In genomic region chr15:42891569-42891968, GRCh38 we compare ENCODE assay signal across 20 cellular contexts. TPM values are rescaled to one million over a fixed set of nuclear protein-coding genes. Genes with fewer than 3 reads are reported as not detected.
DNase-seq lines count a peak whose midpoint lies in the region; ATAC-seq, FAIRE-seq and TF ChIP-seq lines count a peak whose summit lies in the region.
"Had no signal": no experiment of that assay in that cellular context is flagged by ENCODE, and none has a peak within 500 bp of the region (broad histone marks: within the 10 kb centered on the region; RNA-seq: fewer than 3 reads in every experiment).

No MANE protein-coding gene starts in this region.

- no peak for DNase-seq in activated naive CD8-positive, alpha-beta T cell treated with anti-CD3 and anti-CD28 coated beads, Interleukin-2, amount 50 U/mL, for 24 hours
- DNase-seq in activated naive CD8-positive, alpha-beta T cell treated with anti-CD3 and anti-CD28 coated beads for 36 hours, result no peak
- DNase-seq in astrocyte (ENCODE audit: low read depth) (peak; percentile 29), glomerular visceral epithelial cell (ENCODE audit: extremely low spot score) (peak; percentile 44), kidney (no peak), superior temporal gyrus (ENCODE audit: extremely low spot score) (no peak)
- DNase-seq: activated CD8-positive, alpha-beta T cell treated with anti-CD3 and anti-CD28 coated beads, Interleukin-2, amount 10 ng/mL, durations not matched to agents 7 days and 5 days; COR-L47; GF-D8; left cardiac atrium; NCI-H146; NCI-H345; upper lobe of left lung had no signal

- H2AFZ ChIP-seq in astrocyte (ENCODE audit: low read depth, low read length), result no peak overlapping the region

- no peaks in the 10 kb centered on the region for H3K27me3 Mint-ChIP-seq in activated naive CD8-positive, alpha-beta T cell treated with anti-CD3 and anti-CD28 coated beads, Interleukin-2, amount 50 U/mL, for 24 hours
- H3K27me3 Mint-ChIP-seq in activated naive CD8-positive, alpha-beta T cell treated with anti-CD3 and anti-CD28 coated beads for 36 hours, result no peaks in the 10 kb centered on the region
- H3K27me3 Mint-ChIP-seq in astrocyte (ENCODE audit: low read depth, unreplicated experiment), result no peaks in the 10 kb centered on the region

- H3K4me3 Mint-ChIP-seq in activated naive CD8-positive, alpha-beta T cell treated with anti-CD3 and anti-CD28 coated beads, Interleukin-2, amount 50 U/mL, for 24 hours, result no peak overlapping the region
- no peak overlapping the region for H3K4me3 Mint-ChIP-seq in activated naive CD8-positive, alpha-beta T cell treated with anti-CD3 and anti-CD28 coated beads for 36 hours
- H3K4me3 Mint-ChIP-seq in astrocyte (ENCODE audit: unreplicated experiment), result no peak overlapping the region
- H3K4me3 Mint-ChIP-seq: activated CD8-positive, alpha-beta T cell treated with anti-CD3 and anti-CD28 coated beads, Interleukin-2, amount 10 ng/mL, durations not matched to agents 7 days and 5 days; activated T-helper 1 cell treated with anti-CD3 and anti-CD28 coated beads, Interleukin-12 subunit alpha, Interleukin-12 subunit beta, Interleukin-2, Interleukin-4 antibody, amounts not matched to agents 30 ng/mL and 10 ng/mL and 1 ng/mL, durations not matched to agents 14 hours and 24 hours and 36 hours; stimulated activated effector memory CD8-positive, alpha-beta T cell treated with anti-CD3 and anti-CD28 coated beads, Interleukin-12 subunit alpha, Interleukin-12 subunit beta, amount 100 ng/mL, for 72 hours had no signal

- peaks cover 7% of the 10 kb centered on the region for H3K36me3 Mint-ChIP-seq in activated naive CD8-positive, alpha-beta T cell treated with anti-CD3 and anti-CD28 coated beads, Interleukin-2, amount 50 U/mL, for 24 hours (ENCODE audit: low read depth)
- peaks cover 15% of the 10 kb centered on the region for H3K36me3 Mint-ChIP-seq in activated naive CD8-positive, alpha-beta T cell treated with anti-CD3 and anti-CD28 coated beads for 36 hours
- peaks cover 3% of the 10 kb centered on the region for H3K36me3 Mint-ChIP-seq in astrocyte (ENCODE audit: low read depth, unreplicated experiment)
- H3K36me3 Mint-ChIP-seq: stimulated activated effector memory CD8-positive, alpha-beta T cell treated with anti-CD3 and anti-CD28 coated beads, Interleukin-12 subunit alpha, Interleukin-12 subunit beta, amount 100 ng/mL, for 72 hours had no signal

- no peaks in the 10 kb centered on the region for H3K36me3 ChIP-seq in astrocyte (ENCODE audit: insufficient read depth, low read length)
- no peaks in the 10 kb centered on the region for H3K36me3 ChIP-seq in kidney (ENCODE audit: control insufficient read depth in 1 of 2, insufficient read depth in 2 of 2, low read length in 2 of 2)
- H3K36me3 ChIP-seq: upper lobe of left lung had no signal

- no peaks in the 10 kb centered on the region for H4K20me1 ChIP-seq in astrocyte (ENCODE audit: insufficient read depth, low read length)

- H3K9me3 ChIP-seq in astrocyte (ENCODE audit: insufficient read depth, low read depth, low read length) (no peaks in the 10 kb centered on the region), kidney (ENCODE audit: control insufficient read depth in 1 of 2, low read length in 2 of 2) (no peaks in the 10 kb centered on the region)
- H3K9me3 ChIP-seq: upper lobe of left lung had no signal

- no peak overlapping the region for H3K4me2 ChIP-seq in astrocyte (ENCODE audit: low read length)
- H3K4me2 ChIP-seq: KMS-11 had no signal

- H3K9me3 Mint-ChIP-seq in activated naive CD8-positive, alpha-beta T cell treated with anti-CD3 and anti-CD28 coated beads, Interleukin-2, amount 50 U/mL, for 24 hours, result peaks cover 8% of the 10 kb centered on the region
- peaks cover 6% of the 10 kb centered on the region for H3K9me3 Mint-ChIP-seq in activated naive CD8-positive, alpha-beta T cell treated with anti-CD3 and anti-CD28 coated beads for 36 hours
- no peaks in the 10 kb centered on the region for H3K9me3 Mint-ChIP-seq in astrocyte (ENCODE audit: unreplicated experiment)

- no peaks in the 10 kb centered on the region for H3K27me3 ChIP-seq in astrocyte (ENCODE audit: insufficient read depth, low read length)
- H3K27me3 ChIP-seq: upper lobe of left lung had no signal

- H3K79me2 ChIP-seq in astrocyte (ENCODE audit: insufficient read depth, low read length), result peaks cover 16% of the 10 kb centered on the region

- no peak for FAIRE-seq in astrocyte (lab: Jason Lieb, UNC)
- no peak for FAIRE-seq in kidney (lab: Jason Lieb, UNC)
- FAIRE-seq: colon, TTC549 had no signal

- H3K4me1 ChIP-seq in astrocyte (ENCODE audit: insufficient read depth, low read length), result peaks cover 17% of the 10 kb centered on the region
- peaks cover 2 to 6% of the 10 kb centered on the region in 2 donors for H3K4me1 ChIP-seq in kidney (ENCODE audit: control insufficient read depth in 1 of 2, insufficient read depth in 1 of 2, low read depth in 1 of 2, low read length in 2 of 2)

- H3K4me3 ChIP-seq in astrocyte (ENCODE audit: insufficient read depth, low read depth, low read length), result no peak overlapping the region
- H3K4me3 ChIP-seq in kidney (ENCODE audit: low read length in 2 of 2), result no peak overlapping the region
- H3K4me3 ChIP-seq: upper lobe of left lung had no signal

- peak overlapping the region; percentile 45 for H3K27ac ChIP-seq in astrocyte (ENCODE audit: low read depth, low read length)
- no peak overlapping the region for H3K27ac ChIP-seq in kidney (ENCODE audit: low read depth in 2 of 2, low read length in 2 of 2)
- H3K27ac ChIP-seq: KMS-11, upper lobe of left lung had no signal

- peak overlapping the region; percentile 8 for H3K27ac Mint-ChIP-seq in activated naive CD8-positive, alpha-beta T cell treated with anti-CD3 and anti-CD28 coated beads, Interleukin-2, amount 50 U/mL, for 24 hours
- no peak overlapping the region for H3K27ac Mint-ChIP-seq in activated naive CD8-positive, alpha-beta T cell treated with anti-CD3 and anti-CD28 coated beads for 36 hours
- peak overlapping the region; percentile 88 for H3K27ac Mint-ChIP-seq in astrocyte (ENCODE audit: unreplicated experiment)
- H3K27ac Mint-ChIP-seq: activated CD8-positive, alpha-beta T cell treated with anti-CD3 and anti-CD28 coated beads, Interleukin-2, amount 10 ng/mL, durations not matched to agents 7 days and 5 days; activated T-helper 1 cell treated with anti-CD3 and anti-CD28 coated beads, Interleukin-12 subunit alpha, Interleukin-12 subunit beta, Interleukin-2, Interleukin-4 antibody, amounts not matched to agents 30 ng/mL and 10 ng/mL and 1 ng/mL, durations not matched to agents 14 hours and 24 hours and 36 hours; stimulated activated effector memory CD8-positive, alpha-beta T cell treated with anti-CD3 and anti-CD28 coated beads, Interleukin-12 subunit alpha, Interleukin-12 subunit beta, amount 100 ng/mL, for 72 hours had no signal

- peaks cover 8% of the 10 kb centered on the region for H3K4me1 Mint-ChIP-seq in activated naive CD8-positive, alpha-beta T cell treated with anti-CD3 and anti-CD28 coated beads, Interleukin-2, amount 50 U/mL, for 24 hours
- H3K4me1 Mint-ChIP-seq in activated naive CD8-positive, alpha-beta T cell treated with anti-CD3 and anti-CD28 coated beads for 36 hours, result peaks cover 8% of the 10 kb centered on the region
- H3K4me1 Mint-ChIP-seq in astrocyte (ENCODE audit: low read depth, unreplicated experiment), result peaks cover 5% of the 10 kb centered on the region
- H3K4me1 Mint-ChIP-seq: stimulated activated effector memory CD8-positive, alpha-beta T cell treated with anti-CD3 and anti-CD28 coated beads, Interleukin-12 subunit alpha, Interleukin-12 subunit beta, amount 100 ng/mL, for 72 hours had no signal

- no peak overlapping the region for H3K9ac ChIP-seq in astrocyte (ENCODE audit: low read length)
- no peak overlapping the region for H3K9ac ChIP-seq in kidney (ENCODE audit: low read length in 2 of 2)
- H3K9ac ChIP-seq: KMS-11 had no signal

- peak; percentile 71 for ATAC-seq in activated naive CD8-positive, alpha-beta T cell treated with anti-CD3 and anti-CD28 coated beads, Interleukin-2, amount 50 U/mL, for 24 hours
- ATAC-seq in GM19395 (IDR thresholded peaks at IDR 0.05; ENCODE audit: unreplicated experiment), result no peak
- no peak for ATAC-seq in GM21381 (IDR thresholded peaks at IDR 0.05; ENCODE audit: unreplicated experiment)
- ATAC-seq: activated CD8-positive, alpha-beta T cell treated with anti-CD3 and anti-CD28 coated beads, Interleukin-2, amount 10 ng/mL, durations not matched to agents 7 days and 5 days; left cardiac atrium; stimulated activated effector memory CD8-positive, alpha-beta T cell treated with anti-CD3 and anti-CD28 coated beads, Interleukin-12 subunit alpha, Interleukin-12 subunit beta, amount 100 ng/mL, for 72 hours had no signal

- intact Hi-C loops in kidney (cut with DNase I), result no loop called here

- no peak for TF ChIP-seq CTCF in astrocyte (IDR thresholded peaks at IDR 0.05; ENCODE audit: insufficient read depth, low read depth, low read length)
- TF ChIP-seq CTCF in kidney (IDR thresholded peaks at IDR 0.05; ENCODE audit: borderline replicate concordance, extremely low read depth, insufficient read depth), result no peak

RNA-seq across cellular contexts. Expression of gene TTBK2, which starts 29.0 kb away (rescaled TPM):
- total RNA-seq in activated naive CD8-positive, alpha-beta T cell treated with anti-CD3 and anti-CD28 coated beads for 36 hours, result 1 to 10 TPM; 6.9 to 7.9 TPM
- 12.9 and 14.8 TPM in 2 replicates for total RNA-seq in astrocyte
- 19.1 TPM for total RNA-seq in kidney
- polyA plus RNA-seq in kidney (ENCODE audit: insufficient read depth, low read depth, low replicate concordance), result 1.9 TPM

Comparison
In these comparisons a context has a peak if more than half of its experiments do, and no peak if none do; other contexts are left out.
1. DNase-seq: peak in astrocyte (single experiment) and glomerular visceral epithelial cell (single experiment); none in activated naive CD8-positive, alpha-beta T cell treated with anti-CD3 and anti-CD28 coated beads, Interleukin-2, amount 50 U/mL, for 24 hours (single experiment), activated naive CD8-positive, alpha-beta T cell treated with anti-CD3 and anti-CD28 coated beads for 36 hours (single experiment), kidney (single experiment) and superior temporal gyrus (single experiment).